ENCODE assay signal across 24 cellular contexts in the genomic region with DNA sequence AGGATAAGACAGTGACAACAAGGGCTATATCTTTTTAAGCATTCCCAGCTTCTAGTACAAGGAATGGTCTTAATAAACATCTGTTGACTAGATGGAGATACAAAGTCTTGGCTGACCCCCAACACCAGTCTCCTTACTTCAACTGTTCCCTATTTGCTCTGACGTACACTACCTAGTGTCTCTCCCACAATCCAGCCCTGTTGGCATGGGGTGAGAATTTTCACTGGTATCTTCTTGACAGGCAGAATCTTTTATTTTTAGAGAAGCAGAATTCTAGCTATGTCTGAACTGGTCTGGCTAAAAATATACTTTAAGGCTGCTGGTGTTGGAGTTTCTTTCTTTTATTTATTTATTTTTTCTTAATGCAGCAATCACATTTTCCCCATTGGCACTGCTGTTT.
"Had no signal": no experiment of that assay in that cellular context is flagged by ENCODE, and none has a peak within 500 bp of the region (broad histone marks: within the 10 kb centered on the region; RNA-seq: fewer than 3 reads in every experiment).

No MANE protein-coding gene starts in this region.

- H3K27ac ChIP-seq: epithelial cell of prostate, sigmoid colon, testis, uterus, WERI-Rb-1 had no signal

- H3K27me3 ChIP-seq: sigmoid colon, testis, uterus had no signal

- H3K9me3 ChIP-seq: sigmoid colon, testis, uterus had no signal

- H3K36me3 ChIP-seq: uterus had no signal

- ATAC-seq: activated CD8-positive, alpha-beta memory T cell treated with anti-CD3 and anti-CD28 coated beads, Interleukin-2, amount 10 ng/mL, durations not matched to agents 7 days and 5 days; activated CD8-positive, alpha-beta T cell treated with anti-CD3 and anti-CD28 coated beads for 36 hours; left lobe of liver; stimulated activated naive B cell treated with anti-CD40 and anti-IgM and Interleukin-4, amounts not matched to agents 10 μg/mL and 1 μg/mL and 100 μg/mL, for 72 hours had no signal

- H3K4me3 ChIP-seq: sigmoid colon, testis, uterus had no signal

- FAIRE-seq: kidney, TTC549 had no signal

- DNase-seq: activated CD4-positive, alpha-beta T cell treated with anti-CD3 and anti-CD28 coated beads, Interleukin-2, amount 10 ng/mL, durations not matched to agents 7 days and 5 days; activated CD4-positive, CD25-positive, alpha-beta regulatory T cell treated with anti-CD3 and anti-CD28 coated beads, Interleukin-2, amount 50 U/mL, for 72 hours; activated CD8-positive, alpha-beta memory T cell treated with anti-CD3 and anti-CD28 coated beads, Interleukin-2, amount 10 ng/mL, durations not matched to agents 7 days and 5 days; activated CD8-positive, alpha-beta T cell treated with anti-CD3 and anti-CD28 coated beads for 36 hours; activated effector memory CD4-positive, alpha-beta T cell treated with anti-CD3 and anti-CD28 coated beads, Interleukin-2, amount 50 U/mL, for 16 hours; activated naive CD4-positive, alpha-beta T cell treated with anti-CD3 and anti-CD28 coated beads, Interleukin-2, amount 10 ng/mL, durations not matched to agents 7 days and 5 days; activated T-cell treated with anti-CD3 and anti-CD28 coated beads for 4 hours; amygdala; cortex of kidney; kidney; midbrain; nephron progenitor cell; nucleus accumbens; sigmoid colon; stimulated activated CD4-positive, alpha-beta T cell treated with anti-CD3 and anti-CD28 coated beads, Interleukin-2, amount 100 ng/mL, for 48 hours; stimulated activated CD8-positive, alpha-beta memory T cell treated with anti-CD3 and anti-CD28 coated beads, Interleukin-4, amount 100 ng/mL, for 48 hours; stimulated activated naive B cell treated with anti-CD40 and anti-IgM and Interleukin-4, amounts not matched to agents 10 μg/mL and 1 μg/mL and 100 μg/mL, for 72 hours; testis; trophoblast cell; uterus; WERI-Rb-1 had no signal

- H3K4me1 ChIP-seq: sigmoid colon, testis, uterus had no signal
